Comparison of ENCODE assay signal across 28 cellular contexts in genomic region chr15:74994236-74994635, GRCh38. TPM values are rescaled to one million over a fixed set of nuclear protein-coding genes. Genes with fewer than 3 reads are reported as not detected.
DNase-seq lines count a peak whose midpoint lies in the region; ATAC-seq and TF ChIP-seq lines count a peak whose summit lies in the region.
"Had no signal": no experiment of that assay in that cellular context is flagged by ENCODE, and none has a peak within 500 bp of the region (broad histone marks: within the 10 kb centered on the region; RNA-seq: fewer than 3 reads in every experiment).

No MANE protein-coding gene starts in this region.

- H3K79me2 ChIP-seq in GM23248 (ENCODE audit: insufficient read depth), result no peaks in the 10 kb centered on the region

- H3K27ac ChIP-seq in GM23248, result no peak overlapping the region
- H3K27ac ChIP-seq: gastroesophageal sphincter, sigmoid colon, SK-N-MC, uterus had no signal

- H3F3A ChIP-seq in GM23248 (ENCODE audit: insufficient read depth), result no peaks in the 10 kb centered on the region

- H3K9me3 Mint-ChIP-seq in glutamatergic neuron (ENCODE audit: unreplicated experiment), result peaks cover 20% of the 10 kb centered on the region
- H3K9me3 Mint-ChIP-seq: activated CD4-positive, alpha-beta memory T cell treated with anti-CD3 and anti-CD28 coated beads for 36 hours; activated naive CD4-positive, alpha-beta T cell treated with anti-CD3 and anti-CD28 coated beads, Interleukin-2, amount 50 U/mL, for 72 hours; T-helper 1 cell treated with Interleukin-12 subunit alpha and Interleukin-12 subunit beta and Interleukin-4 antibody, amounts not matched to agents 30 μg/mL and 1 μg/mL, for 36 hours had no signal

- H3K4me2 ChIP-seq in GM23248 (ENCODE audit: unreplicated experiment), result no peak overlapping the region

- no peaks in the 10 kb centered on the region for H3K9me2 ChIP-seq in GM23248 (ENCODE audit: insufficient read depth)

- peaks cover 6% of the 10 kb centered on the region; the same call in 1 of the 2 replicates for H3K4me1 ChIP-seq in GM23248 (ENCODE audit: insufficient read depth)

- no peaks in the 10 kb centered on the region for H3K36me3 ChIP-seq in GM23248 (ENCODE audit: low read depth)
- H3K36me3 ChIP-seq: gastroesophageal sphincter, pancreas, sigmoid colon, uterus had no signal

- H3K9ac ChIP-seq in GM23248, result no peak overlapping the region

- ATAC-seq in HG03439 (IDR thresholded peaks at IDR 0.05; ENCODE audit: unreplicated experiment) (no peak), GM19035 (IDR thresholded peaks at IDR 0.05; ENCODE audit: unreplicated experiment) (no peak), HG03457 (IDR thresholded peaks at IDR 0.05; ENCODE audit: unreplicated experiment) (no peak)
- ATAC-seq: gastroesophageal sphincter; stimulated activated memory B cell treated with anti-CD40 and anti-IgM and Interleukin-4, amounts not matched to agents 10 μg/mL and 1 μg/mL and 100 μg/mL, for 72 hours had no signal

- no peaks in the 10 kb centered on the region for H3K9me3 ChIP-seq in GM23248 (ENCODE audit: low read depth)
- H3K9me3 ChIP-seq: gastroesophageal sphincter, pancreas, sigmoid colon, uterus had no signal

- peaks cover 22% of the 10 kb centered on the region for H3K4me1 Mint-ChIP-seq in glutamatergic neuron (ENCODE audit: low read depth, unreplicated experiment)

- no peak for TF ChIP-seq CTCF in glutamatergic neuron (IDR thresholded peaks at IDR 0.05; ENCODE audit: partially characterized antibody, unreplicated experiment)

- H3K27me3 Mint-ChIP-seq in glutamatergic neuron (ENCODE audit: unreplicated experiment), result peaks cover 4% of the 10 kb centered on the region

- H2AFZ ChIP-seq in GM23248, result no peak overlapping the region

- H3K27ac Mint-ChIP-seq in glutamatergic neuron (ENCODE audit: unreplicated experiment), result peak overlapping the region; percentile 11
- H3K27ac Mint-ChIP-seq: activated CD4-positive, alpha-beta memory T cell treated with anti-CD3 and anti-CD28 coated beads for 36 hours; H9; stimulated activated memory B cell treated with anti-CD40 and anti-IgM and Interleukin-4, amounts not matched to agents 10 μg/mL and 1 μg/mL and 100 μg/mL, for 72 hours; T-helper 1 cell treated with Interleukin-12 subunit alpha and Interleukin-12 subunit beta and Interleukin-4 antibody, amounts not matched to agents 30 μg/mL and 1 μg/mL, for 36 hours had no signal

- H4K20me1 ChIP-seq in GM23248 (ENCODE audit: insufficient read depth), result no peaks in the 10 kb centered on the region

- H3K4me3 Mint-ChIP-seq in glutamatergic neuron (ENCODE audit: unreplicated experiment), result peak overlapping the region; percentile 92
- H3K4me3 Mint-ChIP-seq: activated CD4-positive, alpha-beta memory T cell treated with anti-CD3 and anti-CD28 coated beads for 36 hours had no signal

- peaks cover 14% of the 10 kb centered on the region for H3K36me3 Mint-ChIP-seq in glutamatergic neuron (ENCODE audit: unreplicated experiment)
- H3K36me3 Mint-ChIP-seq: activated CD4-positive, alpha-beta memory T cell treated with anti-CD3 and anti-CD28 coated beads for 36 hours; CD8-positive, alpha-beta memory T cell; stimulated activated memory B cell treated with anti-CD40 and anti-IgM and Interleukin-4, amounts not matched to agents 10 μg/mL and 1 μg/mL and 100 μg/mL, for 72 hours had no signal

- DNase-seq in NCI-H82 (lab: John Stamatoyannopoulos, UW) (peak; percentile 38), NCI-H82 treated with DMSO at 0.1 percent for 48 hours (lab: John Stamatoyannopoulos, UW; ENCODE audit: unreplicated experiment) (no peak), glutamatergic neuron (no peak), occipital lobe (lab: John Stamatoyannopoulos, UW) (peak; percentile 48), GM23248 (no peak)
- DNase-seq: activated CD4-positive, alpha-beta memory T cell treated with anti-CD3 and anti-CD28 coated beads for 36 hours; activated CD4-positive, CD25-positive, alpha-beta regulatory T cell treated with anti-CD3 and anti-CD28 coated beads, Interleukin-2, amount 50 U/mL, for 72 hours; activated CD8-positive, alpha-beta memory T cell treated with anti-CD3 and anti-CD28 coated beads, Interleukin-2, amount 50 U/mL, for 48 hours; CD8-positive, alpha-beta memory T cell; H9; kidney; naive thymus-derived CD8-positive, alpha-beta T cell; NCI-H1105; NCI-H2029 treated with DMSO at 0.1 percent for 48 hours; NCI-H226; NCI-H748 treated with DMSO at 0.1 percent for 48 hours; pancreas; sigmoid colon; stimulated activated CD4-positive, alpha-beta T cell treated with anti-CD3 and anti-CD28 coated beads, Interleukin-4, amount 100 ng/mL, for 4 hours; uterus had no signal

- no peak overlapping the region for H3K4me3 ChIP-seq in GM23248
- H3K4me3 ChIP-seq: SK-N-MC, uterus had no signal

- H3K27me3 ChIP-seq in GM23248 (replicated peaks; ENCODE audit: insufficient read depth), result peaks cover 15% of the 10 kb centered on the region; the same call in 1 of the 2 replicates
- H3K27me3 ChIP-seq: pancreas, uterus had no signal

- in situ Hi-C loops in GM23248 (cut with MboI), result no loop called here

- 7 to 23% methylated on average over 2 of the region's 2 CpGs for WGBS in GM23248 (ENCODE audit: low coverage in 1 of 2, low lambda C conversion rate in 2 of 2, missing lambda C conversion rate in 2 of 2), 2 experiments

RNA-seq across cellular contexts. Expression of gene SCAMP5, which starts 1.1 kb away (rescaled TPM):
- total RNA-seq in glutamatergic neuron (ENCODE audit: unreplicated experiment) (164 TPM), occipital lobe (51.3 TPM)
- total RNA-seq in GM23248 (2014; rRNA removed; shearing (Covaris generic)), result 1.0 and 4.0 TPM in 2 replicates
- 0.23 TPM in 1 of 2 replicates, not detected in the other for polyA plus RNA-seq in GM23248 (2016; fragmentation: Nextera tagmentation; extraction: Ambion mirVana)

RNA-seq across cellular contexts. Expression of gene PPCDC, which starts 29.2 kb away (rescaled TPM):
- total RNA-seq in glutamatergic neuron (ENCODE audit: unreplicated experiment) (12.7 TPM), occipital lobe (7.2 TPM)
- 11.3 and 20.0 TPM in 2 replicates for total RNA-seq in GM23248 (2014; rRNA removed; shearing (Covaris generic))
- polyA plus RNA-seq in GM23248 (2016; fragmentation: Nextera tagmentation; extraction: Ambion mirVana), result 9.0 and 11.0 TPM in 2 replicates

RNA-seq across cellular contexts. Expression of gene RPP25, which starts 37.7 kb away (rescaled TPM):
- total RNA-seq in glutamatergic neuron (ENCODE audit: unreplicated experiment), result 2.3 TPM
- 6.4 TPM for total RNA-seq in occipital lobe
- total RNA-seq in GM23248 (2014; rRNA removed; shearing (Covaris generic)), result 4.0 and 4.5 TPM in 2 replicates
- polyA plus RNA-seq in GM23248 (2016; fragmentation: Nextera tagmentation; extraction: Ambion mirVana), result 3.4 and 3.6 TPM in 2 replicates

RNA-seq across cellular contexts. Expression of gene COX5A, which starts 56.4 kb away (rescaled TPM):
- total RNA-seq in glutamatergic neuron (ENCODE audit: unreplicated experiment), result 219 TPM
- total RNA-seq in occipital lobe, result 43.8 TPM
- total RNA-seq in GM23248 (2014; rRNA removed; shearing (Covaris generic)), result 48.2 and 65.3 TPM in 2 replicates
- 315 and 321 TPM in 2 replicates for polyA plus RNA-seq in GM23248 (2016; fragmentation: Nextera tagmentation; extraction: Ambion mirVana)

Comparison
In these comparisons a context has a peak if more than half of its experiments do, and no peak if none do; other contexts are left out.
1. DNase-seq: peak in NCI-H82 (single experiment) and occipital lobe (single experiment); none in NCI-H82 treated with DMSO at 0.1 percent for 48 hours (single experiment), glutamatergic neuron (single experiment) and GM23248 (single experiment).
2. RNA of gene SCAMP5, which starts 1.1 kb away (total RNA-seq): 164 TPM in glutamatergic neuron (single experiment) and 51.3 TPM in occipital lobe (single experiment); 1.0 to 4.0 TPM in GM23248; every median in the first group is over 10 times any median in the second.